ENCODE assay signal across 23 cellular contexts in the genomic region with DNA sequence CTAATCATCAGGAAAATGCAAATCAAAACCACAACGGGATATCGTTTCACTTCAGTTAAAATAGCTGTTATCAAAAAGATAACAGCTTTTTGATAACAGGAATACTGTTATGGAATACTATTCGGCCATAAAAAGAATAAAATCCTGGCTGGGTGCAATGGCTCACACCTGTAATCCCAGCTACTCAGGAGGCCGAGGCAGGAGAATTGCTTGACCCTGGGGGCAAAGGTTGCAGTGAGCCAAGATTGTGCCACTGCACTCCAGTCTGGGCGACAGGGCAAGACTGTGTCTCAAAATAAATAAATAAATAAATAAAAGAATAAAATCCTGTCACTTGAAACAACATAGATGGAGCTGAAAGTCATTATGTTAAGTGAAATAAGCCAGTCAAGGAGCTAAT.
DNase-seq lines count a peak whose midpoint lies in the region; ATAC-seq and TF ChIP-seq lines count a peak whose summit lies in the region.
"Had no signal": no experiment of that assay in that cellular context is flagged by ENCODE, and none has a peak within 500 bp of the region (broad histone marks: within the 10 kb centered on the region; RNA-seq: fewer than 3 reads in every experiment).

No MANE protein-coding gene starts in this region.

- intact Hi-C loops in mucosa of descending colon (cut with DNase I, micrococcal nuclease) = no loop called here

- no peak overlapping the region for H3K4me3 Mint-ChIP-seq in T-helper 17 cell
- H3K4me3 Mint-ChIP-seq: CD14-positive monocyte; CD4-positive, alpha-beta memory T cell; CD4-positive, CD25-positive, alpha-beta regulatory T cell; CD8-positive, alpha-beta memory T cell had no signal

- no peaks in the 10 kb centered on the region for H3K36me3 ChIP-seq in mucosa of descending colon (ENCODE audit: low read depth)
- H3K36me3 ChIP-seq: BE2C, BLaER1 had no signal

- DNase-seq in T-helper 17 cell (no peak), mucosa of descending colon (no peak), SIG-M5 (lab: John Stamatoyannopoulos, UW) (no peak)
- no peak for DNase-seq in activated naive CD4-positive, alpha-beta T cell treated with Interleukin-2 at 50 U/mL for 16 hours
- DNase-seq: 8988T; ACHN; BE2C; C1 segment of cervical spinal cord; CD4-positive, alpha-beta memory T cell; CD4-positive, CD25-positive, alpha-beta regulatory T cell; CD8-positive, alpha-beta memory T cell; COR-L47; DMS 273 treated with DMSO at 0.1 percent for 48 hours; DMS153; DMS53; DMS79; DND-41; EL; GDM1 had no signal

- no peak for TF ChIP-seq CTCF in mucosa of descending colon (IDR thresholded peaks at IDR 0.05)

- H3K4me1 Mint-ChIP-seq in T-helper 17 cell = no peaks in the 10 kb centered on the region
- H3K4me1 Mint-ChIP-seq: CD14-positive monocyte; CD4-positive, alpha-beta memory T cell; CD4-positive, CD25-positive, alpha-beta regulatory T cell; CD8-positive, alpha-beta memory T cell had no signal

- peak overlapping the region; percentile 27 for H3K27ac Mint-ChIP-seq in T-helper 17 cell
- H3K27ac Mint-ChIP-seq: CD14-positive monocyte; CD4-positive, alpha-beta memory T cell; CD4-positive, CD25-positive, alpha-beta regulatory T cell; CD8-positive, alpha-beta memory T cell had no signal

- H3K27me3 Mint-ChIP-seq in T-helper 17 cell = peaks cover 20% of the 10 kb centered on the region

- ATAC-seq in T-helper 17 cell (no peak), mucosa of descending colon (peak; percentile 42), GM21825 (IDR thresholded peaks at IDR 0.05; ENCODE audit: unreplicated experiment) (no peak)
- ATAC-seq: GM12878 had no signal

- H3K9me3 ChIP-seq in T-helper 17 cell (ENCODE audit: control insufficient read depth, low read length, poor library complexity, severe bottlenecking) (no peaks in the 10 kb centered on the region), mucosa of descending colon (no peaks in the 10 kb centered on the region)
- H3K9me3 ChIP-seq: BE2C, BLaER1 had no signal

- H3K4me3 ChIP-seq in mucosa of descending colon = no peak overlapping the region
- H3K4me3 ChIP-seq: BLaER1, GM12878 had no signal

- no peaks in the 10 kb centered on the region for H3K4me1 ChIP-seq in mucosa of descending colon (ENCODE audit: low read depth)
- H3K4me1 ChIP-seq: BE2C, BLaER1 had no signal

- peaks cover 4% of the 10 kb centered on the region for H3K36me3 Mint-ChIP-seq in T-helper 17 cell (ENCODE audit: low read depth)
- H3K36me3 Mint-ChIP-seq: CD14-positive monocyte; CD4-positive, alpha-beta memory T cell; CD4-positive, CD25-positive, alpha-beta regulatory T cell; CD8-positive, alpha-beta memory T cell had no signal
